ENCODE assay signal across 12 cellular contexts in the genomic region with DNA sequence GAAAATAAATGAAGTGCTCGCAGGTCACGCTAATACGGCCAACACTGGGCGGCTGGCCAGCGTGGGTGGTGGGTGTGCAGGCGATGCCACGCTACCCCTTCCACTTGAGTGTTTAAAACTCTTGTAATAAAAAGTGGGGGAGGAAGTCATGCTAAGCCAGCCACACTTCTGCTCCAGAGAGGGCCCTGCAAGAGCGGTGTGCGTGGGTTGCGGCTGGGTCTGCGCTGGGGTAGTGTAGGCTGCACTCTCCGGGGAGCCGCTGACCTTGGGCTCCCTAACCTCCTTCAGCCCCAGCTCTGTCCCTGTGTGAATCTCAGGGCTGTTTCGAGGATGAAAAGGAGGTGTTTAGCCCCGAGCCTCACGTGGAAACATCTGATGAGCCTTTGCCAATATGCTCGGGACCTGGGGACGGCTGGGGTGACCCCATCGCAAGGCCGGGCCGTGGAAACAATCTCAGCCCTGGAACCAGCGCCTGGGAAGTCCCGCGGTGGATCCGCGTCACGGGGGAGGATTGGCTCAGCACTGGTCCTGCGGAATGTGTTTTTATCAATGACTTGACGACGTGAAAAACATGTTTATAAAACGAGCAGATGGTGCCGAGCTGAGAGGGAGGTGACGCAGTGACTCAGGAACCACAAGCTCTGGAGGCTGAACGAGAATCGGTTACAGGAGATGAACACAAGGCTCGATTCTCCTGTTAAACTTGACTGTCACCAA.
DNase-seq lines count a peak whose midpoint lies in the region; ATAC-seq and TF ChIP-seq lines count a peak whose summit lies in the region.
"Had no signal": no experiment of that assay in that cellular context is flagged by ENCODE, and none has a peak within 500 bp of the region (broad histone marks: within the 10 kb centered on the region; RNA-seq: fewer than 3 reads in every experiment).

No MANE protein-coding gene starts in this region.

- H3K56ac ChIP-seq in IMR-90 (ENCODE audit: extremely low read depth, insufficient read depth, low read length), result no peak overlapping the region

- no peak for TF ChIP-seq RAD21 in IMR-90 (IDR thresholded peaks at IDR 0.05; ENCODE audit: low read length)

- no peak overlapping the region for H4K8ac ChIP-seq in IMR-90 (ENCODE audit: low read depth in 2 of 2, low read length in 2 of 2)

- no peak overlapping the region for H2AK5ac ChIP-seq in IMR-90 (ENCODE audit: low read depth, low read length)

- no peaks in the 10 kb centered on the region for H3K79me2 ChIP-seq in smooth muscle cell (ENCODE audit: low read depth)

- H3K27ac ChIP-seq in IMR-90 (ENCODE audit: insufficient read depth, low read length) (no peak overlapping the region), right cardiac atrium (ENCODE audit: low read length) (no peak overlapping the region), smooth muscle cell (ENCODE audit: low read depth) (peak overlapping the region; percentile 23)
- H3K27ac ChIP-seq: HL-60, WERI-Rb-1 had no signal

- peak; percentile 13 for DNase-seq in IMR-90
- peak; percentile 38 for DNase-seq in astrocyte of the hippocampus (ENCODE audit: low read depth, low spot score)
- peak in 2 of 3 donors; percentile 60 to 86 for DNase-seq in right cardiac atrium
- DNase-seq in smooth muscle cell (lab: John Stamatoyannopoulos, UW; ENCODE audit: unreplicated experiment), result no peak
- no peak for DNase-seq in NCI-H1436 (lab: John Stamatoyannopoulos, UW)
- DNase-seq in activated CD4-positive, alpha-beta T cell treated with anti-CD3 and anti-CD28 coated beads, Interleukin-2, amount 50 U/mL, for 48 hours, result no peak
- DNase-seq: activated gamma-delta T cell, NCI-H2029, NCI-H748 treated with DMSO at 0.1 percent for 48 hours, WERI-Rb-1 had no signal

- no peak overlapping the region for H2BK5ac ChIP-seq in IMR-90 (ENCODE audit: low read depth, low read length, poor library complexity, severe bottlenecking)

- H4K20me1 ChIP-seq in IMR-90 (ENCODE audit: insufficient read depth, low read length) (no peaks in the 10 kb centered on the region), smooth muscle cell (ENCODE audit: low read depth) (no peaks in the 10 kb centered on the region)

- no peak overlapping the region for H3K14ac ChIP-seq in IMR-90 (replicated peaks; ENCODE audit: low read depth, low read length)

- TF ChIP-seq CTCF in IMR-90 (conservative IDR thresholded peaks at IDR 0.05; ENCODE audit: low read depth, low read length) (no peak), smooth muscle cell (IDR thresholded peaks at IDR 0.05; ENCODE audit: borderline replicate concordance, insufficient read depth, poor library complexity, severe bottlenecking) (no peak)

- no peak overlapping the region for H2AFZ ChIP-seq in IMR-90 (replicated peaks; ENCODE audit: low read length, poor library complexity)
- H2AFZ ChIP-seq in smooth muscle cell (ENCODE audit: low read depth), result no peak overlapping the region

- H2BK15ac ChIP-seq in IMR-90 (ENCODE audit: low read depth, low read length), result no peak overlapping the region

- no peak overlapping the region for H2AK9ac ChIP-seq in IMR-90 (replicated peaks; ENCODE audit: low read depth, low read length, poor library complexity)

- ATAC-seq in IMR-90 (ENCODE audit: low read depth) (no peak), right cardiac atrium (peak; percentile 46 to 69), GM19035 (IDR thresholded peaks at IDR 0.05; ENCODE audit: unreplicated experiment) (no peak)

- H3K4me3 ChIP-seq in IMR-90 (ENCODE audit: insufficient read depth, low read depth, low read length) (no peak overlapping the region), right cardiac atrium (ENCODE audit: low read length) (no peak overlapping the region), smooth muscle cell (no peak overlapping the region)

- H3K4me1 ChIP-seq in IMR-90 (ENCODE audit: control insufficient read depth, insufficient read depth, low read length), result no peaks in the 10 kb centered on the region
- no peaks in the 10 kb centered on the region for H3K4me1 ChIP-seq in right cardiac atrium (ENCODE audit: control insufficient read depth, insufficient read depth, low read length)
- H3K4me1 ChIP-seq in smooth muscle cell (ENCODE audit: low read depth), result no peaks in the 10 kb centered on the region

- H3K9ac ChIP-seq in IMR-90 (ENCODE audit: low read depth, low read length) (no peak overlapping the region), smooth muscle cell (ENCODE audit: low read depth) (no peak overlapping the region)

- no peaks in the 10 kb centered on the region for H3K36me3 ChIP-seq in IMR-90 (ENCODE audit: control insufficient read depth, insufficient read depth, low read length)
- H3K36me3 ChIP-seq in smooth muscle cell (ENCODE audit: low read depth), result no peaks in the 10 kb centered on the region
- H3K36me3 ChIP-seq: WERI-Rb-1 had no signal

- no peak overlapping the region for H2BK120ac ChIP-seq in IMR-90 (ENCODE audit: low read depth, low read length)

- H3K79me1 ChIP-seq in IMR-90 (ENCODE audit: low read depth in 1 of 2, low read length in 2 of 2), result no peaks in the 10 kb centered on the region

- H4K5ac ChIP-seq in IMR-90 (ENCODE audit: low read depth, low read length), result no peak overlapping the region

- no peak overlapping the region for H3K23ac ChIP-seq in IMR-90 (ENCODE audit: low read depth, low read length)

- intact Hi-C loops in IMR-90 (cut with micrococcal nuclease) (no loop called here), right cardiac atrium (cut with DNase I) (no loop called here)

- H3K4ac ChIP-seq in IMR-90 (ENCODE audit: low read depth, low read length), result no peak overlapping the region

- in situ Hi-C loops in IMR-90 (cut with MboI; ENCODE audit: low sequenced_read_pairs), result no loop called here

- no peak overlapping the region for H3K18ac ChIP-seq in IMR-90 (ENCODE audit: low read depth, low read length)

- no peak overlapping the region for H2BK20ac ChIP-seq in IMR-90 (ENCODE audit: low read depth, low read length)

- H3K27me3 ChIP-seq in IMR-90 (ENCODE audit: control insufficient read depth, insufficient read depth, low read length) (no peaks in the 10 kb centered on the region), right cardiac atrium (ENCODE audit: control insufficient read depth, insufficient read depth) (no peaks in the 10 kb centered on the region), smooth muscle cell (ENCODE audit: low read depth) (no peaks in the 10 kb centered on the region)

- no peaks in the 10 kb centered on the region for H3F3A ChIP-seq in smooth muscle cell (ENCODE audit: low read depth)

- no TSS peak for BruUV-seq in IMR-90 (replicated peaks; lab: Mats Ljungman, UMichigan)

- H3K9me1 ChIP-seq in IMR-90 (ENCODE audit: insufficient read depth, low read length), result no peaks in the 10 kb centered on the region

- CTCF ChIA-PET in IMR-90 (lab: Yijun Ruan, JAX), result no interaction called here

- H4K91ac ChIP-seq in IMR-90 (ENCODE audit: insufficient read depth, low read depth, low read length), result no peak overlapping the region

- no peak overlapping the region for H3K4me2 ChIP-seq in IMR-90 (ENCODE audit: low read depth, low read length)
- no peak overlapping the region for H3K4me2 ChIP-seq in smooth muscle cell

- H3K9me3 ChIP-seq in IMR-90 (ENCODE audit: control insufficient read depth, insufficient read depth, low read length) (peaks cover 67% of the 10 kb centered on the region), right cardiac atrium (ENCODE audit: control insufficient read depth, low read length) (no peaks in the 10 kb centered on the region), smooth muscle cell (replicated peaks; ENCODE audit: low read depth) (no peaks in the 10 kb centered on the region)

- dilution Hi-C loops in IMR-90 (cut with HindIII; ENCODE audit: low sequenced_read_pairs, unreplicated experiment), result no loop called here

- 4% methylated on average over 20 of the region's 36 CpGs; no CpG with 5 or more reads in 1 of the 2 experiments for WGBS in IMR-90 (ENCODE audit: extremely low coverage in 2 of 2, insufficient read length in 1 of 2), 2 experiments
- 68% methylated on average over 36 of the region's 36 CpGs for WGBS in right cardiac atrium
- 75% methylated on average over 36 of the region's 36 CpGs for WGBS in smooth muscle cell (ENCODE audit: low lambda C conversion rate)

- POLR2A ChIA-PET in IMR-90 (lab: Charles Lee; ENCODE audit: unreplicated experiment), result no interaction called here

- no peak for TF ChIP-seq POLR2A in IMR-90 (IDR thresholded peaks at IDR 0.05; ENCODE audit: low read depth, low read length)

TF ChIP-seq in IMR-90, 13 proteins besides CTCF, POLR2A, EP300 and RAD21:
- TF ChIP-seq MAFK (IDR thresholded peaks at IDR 0.05; ENCODE audit: low read depth, low read length), result no peak
- no peak for TF ChIP-seq NFE2L2 (IDR thresholded peaks at IDR 0.05; ENCODE audit: low read depth, low read length)
- TF ChIP-seq MXI1 (IDR thresholded peaks at IDR 0.05; ENCODE audit: borderline replicate concordance, low read depth, low read length), result no peak

Comparison
In these comparisons a context has a peak if more than half of its experiments do, and no peak if none do; other contexts are left out.
1. ATAC-seq: peak in right cardiac atrium (2 of 2); none in IMR-90 (single experiment) and GM19035 (single experiment).
2. DNase-seq: peak in IMR-90 (single experiment), astrocyte of the hippocampus (single experiment) and right cardiac atrium (2 of 3); none in smooth muscle cell (single experiment), NCI-H1436 (single experiment) and activated CD4-positive, alpha-beta T cell treated with anti-CD3 and anti-CD28 coated beads, Interleukin-2, amount 50 U/mL, for 48 hours (0 of 2).